In genomic region chr12:54207539-54208267, GRCh38 we compare ENCODE assay signal across 9 cellular contexts. TPM values are rescaled to one million over a fixed set of nuclear protein-coding genes. Genes with fewer than 3 reads are reported as not detected.
DNase-seq lines count a peak whose midpoint lies in the region; ATAC-seq, FAIRE-seq and TF ChIP-seq lines count a peak whose summit lies in the region.
"Had no signal": no experiment of that assay in that cellular context is flagged by ENCODE, and none has a peak within 500 bp of the region (broad histone marks: within the 10 kb centered on the region; RNA-seq: fewer than 3 reads in every experiment).

No MANE protein-coding gene starts in this region.

- H3K36me3 Mint-ChIP-seq in activated B cell treated with CpG ODN at 0.5 μM for 24 hours (ENCODE audit: low read depth), result no peaks in the 10 kb centered on the region

- BruUV-seq in HepG2 (replicated peaks; lab: Mats Ljungman, UMichigan), result no TSS peak

- H3K9ac ChIP-seq in HepG2 (ENCODE audit: insufficient read depth, low read depth, low read length), result no peak overlapping the region

- H4K20me1 ChIP-seq in HepG2 (ENCODE audit: insufficient read depth, low read length), result no peaks in the 10 kb centered on the region

- in situ Hi-C loops in HepG2 (cut with HindIII; ENCODE audit: extremely low pct_ligation_motif_present, low pct_unique_long_range_greater_than_20kb), result no loop called here

- POLR2A ChIA-PET in activated B cell treated with CpG ODN at 0.5 μM for 24 hours (lab: Charles Lee), result interaction anchor here (0.8 to 1.6 kb wide), 6 partner anchors 12 to 222 kb away, joined by 3 to 7 read pairs (median 5); partner anchors contain the start of genes HOXC10 and HOXC5
- POLR2A ChIA-PET in HepG2 (lab: Yijun Ruan, JAX), result interaction anchor here (1.0 kb wide), 1 partner anchor 202 kb away, joined by 3 read pairs; no protein-coding TSS in a partner anchor

- no peaks in the 10 kb centered on the region for H3K4me1 ChIP-seq in HepG2 (ENCODE audit: insufficient read depth, low read length)

- H3K27ac Mint-ChIP-seq in activated B cell treated with CpG ODN at 0.5 μM for 24 hours, result peak overlapping the region; percentile 30
- H3K27ac Mint-ChIP-seq: dendritic cell treated with granulocyte-macrophage colony-stimulating factor and Interleukin-4, amounts not matched to agents 40 ng/mL and 50 ng/mL, for 4 days had no signal

- WGBS in HepG2 (ENCODE audit: low lambda C conversion rate), result 18% methylated on average over 11 of the region's 16 CpGs

- H3K36me3 ChIP-seq in HepG2 (replicated peaks in 1 of 2; ENCODE audit: control insufficient read depth in 1 of 2, insufficient read depth in 2 of 2, low read length in 2 of 2), result no peaks in the 10 kb centered on the region

- no peak overlapping the region for H3K4me3 Mint-ChIP-seq in activated B cell treated with CpG ODN at 0.5 μM for 24 hours
- H3K4me3 Mint-ChIP-seq: dendritic cell treated with granulocyte-macrophage colony-stimulating factor and Interleukin-4, amounts not matched to agents 40 ng/mL and 50 ng/mL, for 4 days had no signal

- TF ChIP-seq POLR2A in HepG2 (IDR thresholded peaks at IDR 0.05; ENCODE audit: insufficient read depth in 1 of 2, low read depth in 2 of 2, low read length in 2 of 2), result no peak

- peaks cover 35% of the 10 kb centered on the region for H3K27me3 Mint-ChIP-seq in activated B cell treated with CpG ODN at 0.5 μM for 24 hours

- TF ChIP-seq RAD21 in HepG2 (CRISPR knock-in tag; IDR thresholded peaks at IDR 0.05), result peak; percentile 75

- H3K4me3 ChIP-seq in cardiac fibroblast (replicated peaks in 1 of 2; ENCODE audit: low read depth in 2 of 2, low read length in 2 of 2), result no peak overlapping the region
- no peak overlapping the region for H3K4me3 ChIP-seq in HepG2 (replicated peaks in 1 of 3; ENCODE audit: insufficient read depth in 1 of 3, low read depth in 2 of 3, low read length in 3 of 3)

- H3K9me3 Mint-ChIP-seq in activated B cell treated with CpG ODN at 0.5 μM for 24 hours, result no peaks in the 10 kb centered on the region
- H3K9me3 Mint-ChIP-seq: dendritic cell treated with granulocyte-macrophage colony-stimulating factor and Interleukin-4, amounts not matched to agents 40 ng/mL and 50 ng/mL, for 4 days had no signal

- no peak overlapping the region for H2AFZ ChIP-seq in HepG2 (ENCODE audit: low read length)

- peak; percentile 100 for ATAC-seq in activated B cell treated with CpG ODN at 0.5 μM for 24 hours (ENCODE audit: low read depth)
- peak; percentile 92 for ATAC-seq in HepG2
- ATAC-seq in GM19397 (IDR thresholded peaks at IDR 0.05; ENCODE audit: unreplicated experiment), result no peak

- FAIRE-seq in HepG2 (lab: Jason Lieb, UNC), result peak; percentile 70

- CTCF ChIA-PET in activated B cell treated with CpG ODN at 0.5 μM for 24 hours (lab: Charles Lee), result interaction anchor here (0.7 to 5.7 kb wide), 17 partner anchors 8 to 415 kb away, joined by 3 to 66 read pairs (median 6); partner anchors contain the start of genes HOXC5, HOXC8, HOXC9 and SMUG1
- CTCF ChIA-PET in HepG2 (lab: Yijun Ruan, JAX; ENCODE audit: low intra/inter-chr PET ratio, low total read pairs), result interaction anchor here (0.8 to 3.1 kb wide), 4 partner anchors 9 to 202 kb away, joined by 3 to 26 read pairs (median 5); partner anchors contain the start of gene HOXC5

- H3K4me1 Mint-ChIP-seq in activated B cell treated with CpG ODN at 0.5 μM for 24 hours, result peaks cover 4% of the 10 kb centered on the region

- no peak overlapping the region for H3K27ac ChIP-seq in HepG2 (ENCODE audit: extremely low read length, insufficient read depth, low read length)

- TF ChIP-seq EP300 in HepG2 (IDR thresholded peaks at IDR 0.05; ENCODE audit: low read depth in 2 of 2, low read length in 2 of 2), result no peak
- TF ChIP-seq EP300 in HepG2 (CRISPR knock-in tag; IDR thresholded peaks at IDR 0.05; ENCODE audit: borderline replicate concordance), result no peak

- no peak for TF ChIP-seq CTCF in activated B cell treated with CpG ODN at 0.5 μM for 24 hours (IDR thresholded peaks at IDR 0.05)
- TF ChIP-seq CTCF in cardiac fibroblast (IDR thresholded peaks at IDR 0.05; ENCODE audit: low read depth, low read length), result peak; percentile 98
- TF ChIP-seq CTCF in HepG2 (CRISPR knock-in tag; IDR thresholded peaks at IDR 0.05), result peak; percentile 95

- peak; percentile 85 for DNase-seq in DMS53 (lab: John Stamatoyannopoulos, UW)
- peak; percentile 68 for DNase-seq in H4 (ENCODE audit: low spot score)
- DNase-seq in NCI-H187 treated with DMSO at 0.1 percent for 48 hours (lab: John Stamatoyannopoulos, UW), result peak; percentile 53
- peak; percentile 79 for DNase-seq in activated B cell treated with CpG ODN at 0.5 μM for 24 hours
- peak; percentile 55 to 61 for DNase-seq in cardiac fibroblast (ENCODE audit: low read depth in 2 of 2)
- DNase-seq in HepG2 (ENCODE audit: low spot score), result peak; percentile 56
- DNase-seq in stimulated activated CD8-positive, alpha-beta memory T cell treated with anti-CD3 and anti-CD28 coated beads, Interleukin-12 subunit alpha, Interleukin-12 subunit beta, amount 100 ng/mL, for 1 hour (ENCODE audit: low read depth), result peak; percentile 59

- H3K79me2 ChIP-seq in HepG2 (ENCODE audit: insufficient read depth, low read length), result no peaks in the 10 kb centered on the region

- no peaks in the 10 kb centered on the region for H3K9me3 ChIP-seq in HepG2 (ENCODE audit: low read length)

- peaks cover 4 to 37% of the 10 kb centered on the region in 2 experiments; a peak in 4 of 5 replicates for H3K27me3 ChIP-seq in HepG2 (ENCODE audit: control insufficient read depth in 1 of 2, insufficient read depth in 2 of 2, low read length in 2 of 2)

- intact Hi-C loops in activated B cell treated with CpG ODN at 0.5 μM for 24 hours (cut with micrococcal nuclease), result loop anchor here (1.0 kb wide), 4 partner anchors 16 to 416 kb away; no protein-coding TSS in a partner anchor
- intact Hi-C loops in HepG2 (cut with micrococcal nuclease; ENCODE audit: unreplicated experiment), result loop anchor here (2.0 kb wide), 1 partner anchor 201 kb away; no protein-coding TSS in a partner anchor

- H3K4me2 ChIP-seq in HepG2 (ENCODE audit: low read depth, low read length), result no peak overlapping the region

TF ChIP-seq in HepG2, 621 proteins besides CTCF, POLR2A, EP300 and RAD21 (continues in another document):
- TF ChIP-seq MAFG (CRISPR knock-in tag; IDR thresholded peaks at IDR 0.05) (no peak), ZNF747 (CRISPR knock-in tag; IDR thresholded peaks at IDR 0.05; ENCODE audit: borderline replicate concordance) (0 out of 2 replicates have a peak, but pooled peaks have one; percentile 38), PATZ1 (CRISPR knock-in tag; IDR thresholded peaks at IDR 0.05) (peak; percentile 31; the same call in 1 of the 2 replicates), XBP1 (CRISPR knock-in tag; IDR thresholded peaks at IDR 0.05) (no peak), SMAD3 (CRISPR knock-in tag; IDR thresholded peaks at IDR 0.05) (no peak), TOE1 (CRISPR knock-in tag; IDR thresholded peaks at IDR 0.05) (no peak)

RNA-seq across cellular contexts. Expression of gene SMUG1, which starts 18.9 kb away (rescaled TPM):
- total RNA-seq in H4 (2014; rRNA removed; shearing (Covaris generic)), result 28.1 and 33.8 TPM in 2 replicates
- total RNA-seq in activated B cell treated with CpG ODN at 0.5 μM for 24 hours (31.2 and 38.6 TPM in 2 replicates), HepG2 (2016; rRNA removed; fragmentation: Illumina TruSeq; extraction: Trizol) (35.6 and 36.9 TPM in 2 replicates)
- 47.1 and 69.5 TPM in 2 replicates for total RNA-seq in HepG2 (2016; cell fraction: cytosol; rRNA removed; fragmentation: Illumina TruSeq; extraction: Trizol; ENCODE audit: low read depth)
- total RNA-seq in HepG2 (2016; cell fraction: insoluble cytoplasmic fraction; rRNA removed; fragmentation: Illumina TruSeq; extraction: Trizol), result 33.2 and 38.5 TPM in 2 replicates
- 50.2 and 62.2 TPM in 2 replicates for total RNA-seq in HepG2 (2016; cell fraction: membrane; rRNA removed; fragmentation: Illumina TruSeq; extraction: Trizol)
- 19.8 and 23.2 TPM in 2 replicates for total RNA-seq in HepG2 (2016; cell fraction: nucleus; rRNA removed; fragmentation: Illumina TruSeq; extraction: Trizol)
- polyA plus RNA-seq in HepG2 (2011; rRNA removed), result 31.9 and 36.1 TPM in 2 replicates
- 28.5 and 39.2 TPM in 2 replicates for polyA plus RNA-seq in HepG2 (2011; cell fraction: cytosol; rRNA removed)
- 27.2 and 35.2 TPM in 2 replicates for polyA plus RNA-seq in HepG2 (2011; cell fraction: nucleus; rRNA removed)
- 19.2 and 20.4 TPM in 2 replicates for polyA plus RNA-seq in HepG2 (2012)
- polyA plus RNA-seq in HepG2 (2016; cell fraction: cytosol; fragmentation: Illumina TruSeq; extraction: Trizol; ENCODE audit: low read depth), result 48.5 and 64.8 TPM in 2 replicates
- polyA plus RNA-seq in HepG2 (2016; cell fraction: insoluble cytoplasmic fraction; fragmentation: Illumina TruSeq; extraction: Trizol; ENCODE audit: low read depth), result 32.5 and 38.2 TPM in 2 replicates
- polyA plus RNA-seq in HepG2 (2016; cell fraction: membrane; fragmentation: Illumina TruSeq; extraction: Trizol; ENCODE audit: low read depth), result 43.2 and 48.1 TPM in 2 replicates
- polyA plus RNA-seq in HepG2 (2016; cell fraction: nucleus; fragmentation: Illumina TruSeq; extraction: Trizol; ENCODE audit: insufficient read depth, low read depth), result 35.0 and 38.8 TPM in 2 replicates
- 30.8 and 73.6 TPM in 2 replicates for polyA minus RNA-seq in HepG2 (2011; rRNA and poly(A)+ RNA removed; ENCODE audit: low replicate concordance)
- 7.7 TPM in 2 replicates for polyA minus RNA-seq in HepG2 (2011; cell fraction: cytosol; rRNA and poly(A)+ RNA removed)
- 22.7 and 32.0 TPM in 2 replicates for polyA minus RNA-seq in HepG2 (2011; cell fraction: nucleus; rRNA and poly(A)+ RNA removed)
